In genomic region chr3:57863380-57863779, GRCh38 we compare ENCODE assay signal across 23 cellular contexts.
A peak's percentile ranks its signal among the peaks of the same experiment; 100 is the strongest.
DNase-seq lines count a peak whose midpoint lies in the region; ATAC-seq, FAIRE-seq and TF ChIP-seq lines count a peak whose summit lies in the region.
"Had no signal": no experiment of that assay in that cellular context is flagged by ENCODE, and none has a peak within 500 bp of the region (broad histone marks: within the 10 kb centered on the region; RNA-seq: fewer than 3 reads in every experiment).

No MANE protein-coding gene starts in this region.

- H3K9me3 Mint-ChIP-seq in HFFc6 (no peaks in the 10 kb centered on the region), mesothelial cell of epicardium (no peaks in the 10 kb centered on the region)
- H3K9me3 Mint-ChIP-seq: CD4-positive, CD25-positive, alpha-beta regulatory T cell; CD8-positive, alpha-beta T cell had no signal

- no peak overlapping the region for H3K27ac ChIP-seq in heart left ventricle
- H3K27ac ChIP-seq: BLaER1, C4-2B, GM23248 had no signal

- no peaks in the 10 kb centered on the region for H3K9me3 ChIP-seq in heart left ventricle
- H3K9me3 ChIP-seq: BLaER1, Caco-2 had no signal

- peak; percentile 25 for ATAC-seq in Right ventricle myocardium superior (ENCODE audit: poor library complexity)
- no peak for ATAC-seq in heart left ventricle
- no peak for ATAC-seq in HG03571 (IDR thresholded peaks at IDR 0.05; ENCODE audit: unreplicated experiment)
- ATAC-seq: CD8-positive, alpha-beta T cell had no signal

- H3K36me3 Mint-ChIP-seq in HFFc6 (ENCODE audit: low read depth), result peaks cover 3% of the 10 kb centered on the region
- H3K36me3 Mint-ChIP-seq in mesothelial cell of epicardium, result peaks cover 23% of the 10 kb centered on the region

- H3K36me3 ChIP-seq in heart left ventricle (peaks cover 0 to 97% (median 71%) of the 10 kb centered on the region in 9 donors), bronchial epithelial cell (ENCODE audit: control insufficient read depth, insufficient read depth, low read length) (peaks cover 4% of the 10 kb centered on the region)

- TF ChIP-seq POLR2A in heart left ventricle (IDR thresholded peaks at IDR 0.05), result no peak

- FAIRE-seq in bronchial epithelial cell (lab: Jason Lieb, UNC), result peak; percentile 28
- FAIRE-seq: G401.6, GM12892, GM19239, H1 had no signal

- H3K27me3 ChIP-seq in heart left ventricle (no peaks in the 10 kb centered on the region), bronchial epithelial cell (ENCODE audit: control insufficient read depth, insufficient read depth, low read length) (no peaks in the 10 kb centered on the region)
- H3K27me3 ChIP-seq: BLaER1 had no signal

- DNase-seq in Right ventricle myocardium superior (no peak), heart left ventricle (no peak), HFFc6 (no peak), bronchial epithelial cell (ENCODE audit: low read depth) (no peak), mesothelial cell of epicardium (ENCODE audit: low spot score in 2 of 2, unreplicated experiment in 2 of 2) (no peak), NCI-H1694 treated with DMSO at 0.1 percent for 48 hours (lab: John Stamatoyannopoulos, UW) (no peak), SKM-1 (lab: John Stamatoyannopoulos, UW; ENCODE audit: unreplicated experiment) (no peak)
- DNase-seq: Caco-2; CD4-positive, CD25-positive, alpha-beta regulatory T cell; CD8-positive, alpha-beta T cell; DMS153; DND-41; GM23248; H7; HCEC 1CT had no signal

- 60 to 66% (median 62%) methylated on average over 2 of the region's 2 CpGs for WGBS in heart left ventricle, 4 donors

- H3K4me3 Mint-ChIP-seq in HFFc6, result no peak overlapping the region
- no peak overlapping the region for H3K4me3 Mint-ChIP-seq in mesothelial cell of epicardium
- H3K4me3 Mint-ChIP-seq: B cell; CD4-positive, CD25-positive, alpha-beta regulatory T cell; CD8-positive, alpha-beta T cell had no signal

- H3K4me3 ChIP-seq in heart left ventricle (no peak overlapping the region), bronchial epithelial cell (ENCODE audit: low read depth, low read length) (no peak overlapping the region)
- H3K4me3 ChIP-seq: BLaER1, GM23248 had no signal

- intact Hi-C loops in Right ventricle myocardium superior (cut with DNase I) (no loop called here), heart left ventricle (cut with DNase I) (loop anchor here in 1 of 10 donors (10.0 kb wide), 1 partner anchor 271 kb away; no protein-coding TSS in a partner anchor)

- no peaks in the 10 kb centered on the region for H3K4me1 ChIP-seq in heart left ventricle
- H3K4me1 ChIP-seq: BLaER1, Caco-2 had no signal

- H3K27ac Mint-ChIP-seq in HFFc6 (peak overlapping the region; percentile 27; the same call in 1 of the 2 replicates), mesothelial cell of epicardium (peak overlapping the region; percentile 6)
- H3K27ac Mint-ChIP-seq: B cell; CD8-positive, alpha-beta T cell had no signal

- H3K4me1 Mint-ChIP-seq in HFFc6 (ENCODE audit: low read depth), result no peaks in the 10 kb centered on the region
- H3K4me1 Mint-ChIP-seq in mesothelial cell of epicardium, result peaks cover 5% of the 10 kb centered on the region
- H3K4me1 Mint-ChIP-seq: B cell had no signal

- H3K27me3 Mint-ChIP-seq in HFFc6 (ENCODE audit: insufficient read depth), result no peaks in the 10 kb centered on the region
- no peaks in the 10 kb centered on the region for H3K27me3 Mint-ChIP-seq in mesothelial cell of epicardium (ENCODE audit: low read depth)
- H3K27me3 Mint-ChIP-seq: B cell; CD4-positive, CD25-positive, alpha-beta regulatory T cell had no signal

- TF ChIP-seq CTCF in heart left ventricle (IDR thresholded peaks at IDR 0.05) (no peak), HFFc6 (IDR thresholded peaks at IDR 0.05) (no peak), bronchial epithelial cell (IDR thresholded peaks at IDR 0.05; ENCODE audit: insufficient read depth, low read length, severe bottlenecking) (no peak), mesothelial cell of epicardium (IDR thresholded peaks at IDR 0.05; ENCODE audit: unreplicated experiment) (no peak)
